In the genomic region with DNA sequence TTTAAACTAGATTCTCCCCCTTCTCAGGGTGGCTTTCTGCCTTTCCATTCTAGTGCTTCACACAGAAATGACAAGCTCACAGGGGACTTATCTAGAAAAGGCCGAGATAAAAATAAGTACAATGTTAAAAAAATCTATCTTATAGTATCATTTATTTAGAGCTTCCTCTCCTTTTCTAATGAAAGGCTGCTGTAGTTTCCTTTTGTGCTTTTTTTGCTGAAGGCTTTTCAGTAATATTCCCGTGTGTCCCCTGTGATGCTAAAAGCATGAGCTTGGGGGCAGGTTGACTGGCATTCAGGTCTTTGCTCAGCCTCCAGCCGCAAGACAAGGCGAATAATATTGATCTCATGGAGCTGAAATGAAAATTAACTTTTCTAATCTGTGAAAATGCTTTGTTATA, we compare ENCODE assay signal across 18 cellular contexts.
A peak's percentile ranks its signal among the peaks of the same experiment; 100 is the strongest.
DNase-seq lines count a peak whose midpoint lies in the region; TF ChIP-seq lines count a peak whose summit lies in the region.
"Had no signal": no experiment of that assay in that cellular context is flagged by ENCODE, and none has a peak within 500 bp of the region (broad histone marks: within the 10 kb centered on the region; RNA-seq: fewer than 3 reads in every experiment).

No MANE protein-coding gene starts in this region.

- TF ChIP-seq CTCF in cardiac muscle cell (IDR thresholded peaks at IDR 0.05; ENCODE audit: low read depth, low read length) = no peak
- no peak for TF ChIP-seq CTCF in right atrium auricular region (IDR thresholded peaks at IDR 0.05)
- no peak for TF ChIP-seq CTCF in brain (conservative IDR thresholded peaks at IDR 0.05)
- TF ChIP-seq CTCF in neural cell (IDR thresholded peaks at IDR 0.05; ENCODE audit: poor library complexity, severe bottlenecking) = no peak

- TF ChIP-seq RAD21 in neural cell (conservative IDR thresholded peaks at IDR 0.05) = no peak

- H3K27me3 Mint-ChIP-seq in brain = no peaks in the 10 kb centered on the region
- peaks cover 12% of the 10 kb centered on the region for H3K27me3 Mint-ChIP-seq in activated CD4-positive, alpha-beta T cell treated with anti-CD3 and anti-CD28 coated beads, Interleukin-2, amount 10 ng/mL, durations not matched to agents 24 days and 14 days
- H3K27me3 Mint-ChIP-seq: CD4-positive, alpha-beta T cell had no signal

- peak overlapping the region; percentile 31 to 82 (median 60) for H3K27ac Mint-ChIP-seq in brain
- no peak overlapping the region for H3K27ac Mint-ChIP-seq in activated CD4-positive, alpha-beta T cell treated with anti-CD3 and anti-CD28 coated beads, Interleukin-2, amount 10 ng/mL, durations not matched to agents 24 days and 14 days
- H3K27ac Mint-ChIP-seq: CD4-positive, alpha-beta T cell; HFFc6 had no signal

- no peaks in the 10 kb centered on the region for H3K9me2 ChIP-seq in neural cell (ENCODE audit: insufficient read depth, low read length)

- peak overlapping the region; percentile 0 for H3K4me2 ChIP-seq in neural cell (ENCODE audit: low read length)

- H3K4me1 ChIP-seq in cardiac muscle cell (ENCODE audit: low read depth) (peaks cover 11% of the 10 kb centered on the region), right atrium auricular region (peaks cover 0 to 13% of the 10 kb centered on the region in 2 donors)
- H3K4me1 ChIP-seq: Caco-2 had no signal

- no peaks in the 10 kb centered on the region for H3K27me3 ChIP-seq in cardiac muscle cell
- no peaks in the 10 kb centered on the region for H3K27me3 ChIP-seq in right atrium auricular region
- H3K27me3 ChIP-seq in neural cell (ENCODE audit: insufficient read depth, low read depth, low read length) = no peaks in the 10 kb centered on the region
- H3K27me3 ChIP-seq: BE2C had no signal

- H3K9me3 Mint-ChIP-seq in brain = no peaks in the 10 kb centered on the region
- H3K9me3 Mint-ChIP-seq in activated CD4-positive, alpha-beta T cell treated with anti-CD3 and anti-CD28 coated beads, Interleukin-2, amount 10 ng/mL, durations not matched to agents 24 days and 14 days = no peaks in the 10 kb centered on the region
- H3K9me3 Mint-ChIP-seq: CD4-positive, alpha-beta T cell; HFFc6 had no signal

- no peak overlapping the region for H3K4me3 ChIP-seq in cardiac muscle cell
- H3K4me3 ChIP-seq in right atrium auricular region = no peak overlapping the region
- peak overlapping the region; percentile 39 for H3K4me3 ChIP-seq in neural cell (ENCODE audit: low read length)

- peaks cover 49% of the 10 kb centered on the region for H3K4me1 Mint-ChIP-seq in brain
- H3K4me1 Mint-ChIP-seq in activated CD4-positive, alpha-beta T cell treated with anti-CD3 and anti-CD28 coated beads, Interleukin-2, amount 10 ng/mL, durations not matched to agents 24 days and 14 days = no peaks in the 10 kb centered on the region

- H3K9me3 ChIP-seq in cardiac muscle cell (ENCODE audit: low read depth) = no peaks in the 10 kb centered on the region
- no peaks in the 10 kb centered on the region for H3K9me3 ChIP-seq in right atrium auricular region
- no peaks in the 10 kb centered on the region for H3K9me3 ChIP-seq in neural cell (ENCODE audit: low read length)
- H3K9me3 ChIP-seq: BE2C, Caco-2 had no signal

- H3K79me2 ChIP-seq in neural cell (replicated peaks; ENCODE audit: insufficient read depth, low read length) = peaks cover 13% of the 10 kb centered on the region

- peak overlapping the region; percentile 33 for H3K9ac ChIP-seq in neural cell (ENCODE audit: low read length)

- H3K27ac ChIP-seq in cardiac muscle cell (peak overlapping the region; percentile 47), right atrium auricular region (no peak overlapping the region), neural cell (ENCODE audit: low read length) (peak overlapping the region; percentile 56)
- H3K27ac ChIP-seq: C4-2B had no signal

- peaks cover 43% of the 10 kb centered on the region for H3K36me3 Mint-ChIP-seq in brain
- no peaks in the 10 kb centered on the region for H3K36me3 Mint-ChIP-seq in activated CD4-positive, alpha-beta T cell treated with anti-CD3 and anti-CD28 coated beads, Interleukin-2, amount 10 ng/mL, durations not matched to agents 24 days and 14 days (ENCODE audit: low read depth)

- intact Hi-C loops in activated CD4-positive, alpha-beta T cell treated with anti-CD3 and anti-CD28 coated beads, Interleukin-2, amount 10 ng/mL, durations not matched to agents 24 days and 14 days (cut with micrococcal nuclease) = no loop called here

- no peaks in the 10 kb centered on the region for H4K20me1 ChIP-seq in neural cell (ENCODE audit: insufficient read depth)

- H3F3A ChIP-seq in neural cell (ENCODE audit: insufficient read depth, low read length, poor library complexity, severe bottlenecking) = no peaks in the 10 kb centered on the region

- H3K36me3 ChIP-seq in cardiac muscle cell (peaks cover 18% of the 10 kb centered on the region), right atrium auricular region (no peaks in the 10 kb centered on the region), neural cell (ENCODE audit: insufficient read depth, low read length) (peaks cover 7% of the 10 kb centered on the region)
- H3K36me3 ChIP-seq: BE2C had no signal

- TF ChIP-seq EP300 in neural cell (conservative IDR thresholded peaks at IDR 0.05; ENCODE audit: poor library complexity, severe bottlenecking) = no peak

- no peak overlapping the region for H2AFZ ChIP-seq in neural cell (ENCODE audit: low read depth, low read length)

- no peak for DNase-seq in cardiac muscle cell (ENCODE audit: low read depth in 1 of 2, low spot score in 1 of 2)
- no peak for DNase-seq in right atrium auricular region (ENCODE audit: low spot score)
- DNase-seq in activated CD4-positive, alpha-beta T cell treated with anti-CD3 and anti-CD28 coated beads, Interleukin-2, amount 10 ng/mL, durations not matched to agents 24 days and 14 days = no peak
- DNase-seq in activated naive CD4-positive, alpha-beta T cell treated with Interleukin-2 at 50 U/mL for 16 hours = no peak
- DNase-seq in SK-N-DZ (ENCODE audit: low spot score) = no peak
- DNase-seq: ACHN; BE2C; Caco-2; CD4-positive, alpha-beta T cell; DMS79; GF-D8; GOT3; H7; HFFc6; IMR-90 had no signal

- peak overlapping the region in 3 of 5 experiments; percentile 1 to 43 (median 34) for H3K4me3 Mint-ChIP-seq in brain
- no peak overlapping the region for H3K4me3 Mint-ChIP-seq in activated CD4-positive, alpha-beta T cell treated with anti-CD3 and anti-CD28 coated beads, Interleukin-2, amount 10 ng/mL, durations not matched to agents 24 days and 14 days
- H3K4me3 Mint-ChIP-seq: CD4-positive, alpha-beta T cell; HFFc6 had no signal

TF ChIP-seq in neural cell, 6 proteins besides CTCF, POLR2A, EP300 and RAD21:
- TF ChIP-seq SMC3 (conservative IDR thresholded peaks at IDR 0.05; ENCODE audit: poor library complexity) (no peak), MXI1 (conservative IDR thresholded peaks at IDR 0.05; ENCODE audit: poor library complexity, severe bottlenecking) (no peak), POLR2AphosphoS5 (IDR thresholded peaks at IDR 0.05) (no peak), TAF1 (IDR thresholded peaks at IDR 0.05; ENCODE audit: low read depth) (no peak), EZH2 (IDR thresholded peaks at IDR 0.05; ENCODE audit: borderline replicate concordance, insufficient read depth, low read length, poor library complexity, severe bottlenecking) (no peak)
- TF ChIP-seq, protein P1, sequence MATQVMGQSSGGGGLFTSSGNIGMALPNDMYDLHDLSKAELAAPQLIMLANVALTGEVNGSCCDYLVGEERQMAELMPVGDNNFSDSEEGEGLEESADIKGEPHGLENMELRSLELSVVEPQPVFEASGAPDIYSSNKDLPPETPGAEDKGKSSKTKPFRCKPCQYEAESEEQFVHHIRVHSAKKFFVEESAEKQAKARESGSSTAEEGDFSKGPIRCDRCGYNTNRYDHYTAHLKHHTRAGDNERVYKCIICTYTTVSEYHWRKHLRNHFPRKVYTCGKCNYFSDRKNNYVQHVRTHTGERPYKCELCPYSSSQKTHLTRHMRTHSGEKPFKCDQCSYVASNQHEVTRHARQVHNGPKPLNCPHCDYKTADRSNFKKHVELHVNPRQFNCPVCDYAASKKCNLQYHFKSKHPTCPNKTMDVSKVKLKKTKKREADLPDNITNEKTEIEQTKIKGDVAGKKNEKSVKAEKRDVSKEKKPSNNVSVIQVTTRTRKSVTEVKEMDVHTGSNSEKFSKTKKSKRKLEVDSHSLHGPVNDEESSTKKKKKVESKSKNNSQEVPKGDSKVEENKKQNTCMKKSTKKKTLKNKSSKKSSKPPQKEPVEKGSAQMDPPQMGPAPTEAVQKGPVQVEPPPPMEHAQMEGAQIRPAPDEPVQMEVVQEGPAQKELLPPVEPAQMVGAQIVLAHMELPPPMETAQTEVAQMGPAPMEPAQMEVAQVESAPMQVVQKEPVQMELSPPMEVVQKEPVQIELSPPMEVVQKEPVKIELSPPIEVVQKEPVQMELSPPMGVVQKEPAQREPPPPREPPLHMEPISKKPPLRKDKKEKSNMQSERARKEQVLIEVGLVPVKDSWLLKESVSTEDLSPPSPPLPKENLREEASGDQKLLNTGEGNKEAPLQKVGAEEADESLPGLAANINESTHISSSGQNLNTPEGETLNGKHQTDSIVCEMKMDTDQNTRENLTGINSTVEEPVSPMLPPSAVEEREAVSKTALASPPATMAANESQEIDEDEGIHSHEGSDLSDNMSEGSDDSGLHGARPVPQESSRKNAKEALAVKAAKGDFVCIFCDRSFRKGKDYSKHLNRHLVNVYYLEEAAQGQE (IDR thresholded peaks at IDR 0.05; ENCODE audit: borderline replicate concordance) = no peak

Comparison
In these comparisons a context has a peak if more than half of its experiments do, and no peak if none do; other contexts are left out.
1. H3K27ac ChIP-seq: peak in cardiac muscle cell (single experiment) and neural cell (single experiment); none in right atrium auricular region (0 of 2).